In genomic region chr7:44454348-44454747, GRCh38 we compare ENCODE assay signal across 26 cellular contexts. TPM values are rescaled to one million over a fixed set of nuclear protein-coding genes. Genes with fewer than 3 reads are reported as not detected.
DNase-seq lines count a peak whose midpoint lies in the region; ATAC-seq and TF ChIP-seq lines count a peak whose summit lies in the region.
"Had no signal": no experiment of that assay in that cellular context is flagged by ENCODE, and none has a peak within 500 bp of the region (broad histone marks: within the 10 kb centered on the region; RNA-seq: fewer than 3 reads in every experiment).

No MANE protein-coding gene starts in this region.

- CTCF ChIA-PET in GM10248 (lab: Yijun Ruan, JAX), result interaction anchor here (0.9 to 1.7 kb wide), 2 partner anchors 16 to 22 kb away, joined by 3 to 5 read pairs; no protein-coding TSS in a partner anchor

- DNase-seq in activated CD4-positive, alpha-beta T cell treated with anti-CD3 and anti-CD28 coated beads for 48 hours, result peak; percentile 33
- DNase-seq in activated CD4-positive, alpha-beta T cell treated with anti-CD3 and anti-CD28 coated beads for 4 hours, result no peak
- DNase-seq in Jurkat, Clone E6-1 (ENCODE audit: low read depth, low spot score), result peak; percentile 85
- peak; percentile 13 for DNase-seq in activated naive CD8-positive, alpha-beta T cell treated with anti-CD3 and anti-CD28 coated beads for 36 hours
- no peak for DNase-seq in stimulated activated effector memory CD8-positive, alpha-beta T cell treated with anti-CD3 and anti-CD28 coated beads, Interleukin-12 subunit alpha, Interleukin-12 subunit beta, amount 100 ng/mL, for 72 hours (ENCODE audit: low spot score in 2 of 2)
- DNase-seq in DMS53 treated with DMSO at 0.1 percent for 48 hours (lab: John Stamatoyannopoulos, UW; ENCODE audit: unreplicated experiment) (no peak), GM10248 (ENCODE audit: extremely low spot score) (no peak)
- DNase-seq: activated gamma-delta T cell treated with Interleukin-2 at 50 U/mL for 16 hours; anterior cingulate cortex; Calu3; effector CD8-positive, alpha-beta T cell; hypothalamus; IMR-90; left cardiac atrium; NCI-H1092; NCI-H1694 treated with DMSO at 0.1 percent for 48 hours; NCI-H510A; SIG-M5; sigmoid colon; stimulated activated CD4-positive, alpha-beta T cell treated with anti-CD3 and anti-CD28 coated beads, Interleukin-12 subunit alpha, Interleukin-12 subunit beta, amount 100 ng/mL, for 4 hours; stimulated activated CD4-positive, alpha-beta T cell treated with anti-CD3 and anti-CD28 coated beads, Interleukin-4, amount 100 ng/mL, for 1 hour; substantia nigra; trophoblast cell had no signal

- peaks cover 42% of the 10 kb centered on the region for H3K4me1 Mint-ChIP-seq in activated naive CD8-positive, alpha-beta T cell treated with anti-CD3 and anti-CD28 coated beads for 36 hours
- H3K4me1 Mint-ChIP-seq in stimulated activated effector memory CD8-positive, alpha-beta T cell treated with anti-CD3 and anti-CD28 coated beads, Interleukin-12 subunit alpha, Interleukin-12 subunit beta, amount 100 ng/mL, for 72 hours, result peaks cover 45% of the 10 kb centered on the region

- no peaks in the 10 kb centered on the region for H3K9me3 Mint-ChIP-seq in activated naive CD8-positive, alpha-beta T cell treated with anti-CD3 and anti-CD28 coated beads for 36 hours
- H3K9me3 Mint-ChIP-seq in stimulated activated effector memory CD8-positive, alpha-beta T cell treated with anti-CD3 and anti-CD28 coated beads, Interleukin-12 subunit alpha, Interleukin-12 subunit beta, amount 100 ng/mL, for 72 hours, result no peaks in the 10 kb centered on the region
- H3K9me3 Mint-ChIP-seq: natural killer cell treated with Interleukin-12 subunit alpha and Interleukin-12 subunit beta and Interleukin-15 and Interleukin-18, amount 100 ng/mL, for 72 hours had no signal

- POLR2A ChIA-PET in GM10248 (lab: Yijun Ruan, JAX), result no interaction called here

- peak; percentile 86 for ATAC-seq in stimulated activated effector memory CD8-positive, alpha-beta T cell treated with anti-CD3 and anti-CD28 coated beads, Interleukin-12 subunit alpha, Interleukin-12 subunit beta, amount 100 ng/mL, for 72 hours
- ATAC-seq in GM19035 (IDR thresholded peaks at IDR 0.05; ENCODE audit: unreplicated experiment), result no peak
- ATAC-seq: left cardiac atrium; natural killer cell treated with Interleukin-12 subunit alpha and Interleukin-12 subunit beta and Interleukin-15 and Interleukin-18, amount 100 ng/mL, for 72 hours had no signal

- H3K4me3 Mint-ChIP-seq in activated naive CD8-positive, alpha-beta T cell treated with anti-CD3 and anti-CD28 coated beads for 36 hours, result no peak overlapping the region
- H3K4me3 Mint-ChIP-seq in stimulated activated effector memory CD8-positive, alpha-beta T cell treated with anti-CD3 and anti-CD28 coated beads, Interleukin-12 subunit alpha, Interleukin-12 subunit beta, amount 100 ng/mL, for 72 hours, result no peak overlapping the region
- H3K4me3 Mint-ChIP-seq: natural killer cell treated with Interleukin-12 subunit alpha and Interleukin-12 subunit beta and Interleukin-15 and Interleukin-18, amount 100 ng/mL, for 72 hours had no signal

- no peak overlapping the region for H3K4me3 ChIP-seq in Jurkat, Clone E6-1 (ENCODE audit: low read length)
- H3K4me3 ChIP-seq: lung, sigmoid colon had no signal

- H3K27me3 Mint-ChIP-seq in activated naive CD8-positive, alpha-beta T cell treated with anti-CD3 and anti-CD28 coated beads for 36 hours, result no peaks in the 10 kb centered on the region
- H3K27me3 Mint-ChIP-seq: natural killer cell treated with Interleukin-12 subunit alpha and Interleukin-12 subunit beta and Interleukin-15 and Interleukin-18, amount 100 ng/mL, for 72 hours had no signal

- H3K36me3 Mint-ChIP-seq in activated naive CD8-positive, alpha-beta T cell treated with anti-CD3 and anti-CD28 coated beads for 36 hours, result peaks cover 45% of the 10 kb centered on the region
- H3K36me3 Mint-ChIP-seq in stimulated activated effector memory CD8-positive, alpha-beta T cell treated with anti-CD3 and anti-CD28 coated beads, Interleukin-12 subunit alpha, Interleukin-12 subunit beta, amount 100 ng/mL, for 72 hours, result peaks cover 34% of the 10 kb centered on the region

- no peak for TF ChIP-seq CTCF in GM10248 (IDR thresholded peaks at IDR 0.05; ENCODE audit: control extremely low read depth, extremely low read depth, low read depth, missing control alignments)

- no peak overlapping the region for H3K27ac Mint-ChIP-seq in activated naive CD8-positive, alpha-beta T cell treated with anti-CD3 and anti-CD28 coated beads for 36 hours
- no peak overlapping the region for H3K27ac Mint-ChIP-seq in stimulated activated effector memory CD8-positive, alpha-beta T cell treated with anti-CD3 and anti-CD28 coated beads, Interleukin-12 subunit alpha, Interleukin-12 subunit beta, amount 100 ng/mL, for 72 hours
- H3K27ac Mint-ChIP-seq: natural killer cell treated with Interleukin-12 subunit alpha and Interleukin-12 subunit beta and Interleukin-15 and Interleukin-18, amount 100 ng/mL, for 72 hours had no signal

RNA-seq across cellular contexts. Expression of gene NUDCD3, which starts 36.1 kb away (rescaled TPM):
- 42.5 TPM for polyA plus RNA-seq in Jurkat, Clone E6-1 (2012; ENCODE audit: insufficient read depth, insufficient read length)
- total RNA-seq in activated naive CD8-positive, alpha-beta T cell treated with anti-CD3 and anti-CD28 coated beads for 36 hours, result 10 to 100 TPM; 94.9 to 96.9 TPM

Comparison
In these comparisons a context has a peak if more than half of its experiments do, and no peak if none do; other contexts are left out.
1. DNase-seq: peak in activated CD4-positive, alpha-beta T cell treated with anti-CD3 and anti-CD28 coated beads for 48 hours (single experiment), Jurkat, Clone E6-1 (single experiment) and activated naive CD8-positive, alpha-beta T cell treated with anti-CD3 and anti-CD28 coated beads for 36 hours (single experiment); none in activated CD4-positive, alpha-beta T cell treated with anti-CD3 and anti-CD28 coated beads for 4 hours (0 of 2), stimulated activated effector memory CD8-positive, alpha-beta T cell treated with anti-CD3 and anti-CD28 coated beads, Interleukin-12 subunit alpha, Interleukin-12 subunit beta, amount 100 ng/mL, for 72 hours (0 of 2), DMS53 treated with DMSO at 0.1 percent for 48 hours (single experiment) and GM10248 (single experiment).